ENCODE assay signal across 1 cellular context in the genomic region with DNA sequence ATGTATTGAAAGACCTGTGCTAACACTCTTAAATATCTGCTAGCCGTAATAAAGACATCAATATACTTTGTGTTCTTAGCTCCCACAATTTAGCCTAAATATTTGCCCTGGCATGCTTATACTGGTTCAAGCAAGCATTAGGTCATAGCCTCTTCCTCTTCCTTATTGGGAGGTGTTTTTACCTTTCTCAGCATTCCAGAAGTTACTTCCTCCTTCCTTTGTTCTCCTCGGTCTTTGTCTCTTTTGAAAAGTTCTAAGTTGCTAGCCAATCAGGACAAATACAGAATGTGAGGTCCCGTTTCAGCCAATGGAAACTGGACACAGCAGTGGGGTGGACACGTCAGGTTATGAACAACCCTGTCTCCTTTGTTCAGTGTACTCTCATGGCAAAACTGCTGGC.
TF ChIP-seq lines count a peak whose summit lies in the region.

No MANE protein-coding gene starts in this region.

TF ChIP-seq in H1, 55 proteins besides CTCF, POLR2A, EP300 and RAD21:
- TF ChIP-seq SRF (IDR thresholded peaks at IDR 0.05; ENCODE audit: low read depth, low read length), result peak; percentile 23; the same call in 1 of the 2 replicates
